In the genomic region with DNA sequence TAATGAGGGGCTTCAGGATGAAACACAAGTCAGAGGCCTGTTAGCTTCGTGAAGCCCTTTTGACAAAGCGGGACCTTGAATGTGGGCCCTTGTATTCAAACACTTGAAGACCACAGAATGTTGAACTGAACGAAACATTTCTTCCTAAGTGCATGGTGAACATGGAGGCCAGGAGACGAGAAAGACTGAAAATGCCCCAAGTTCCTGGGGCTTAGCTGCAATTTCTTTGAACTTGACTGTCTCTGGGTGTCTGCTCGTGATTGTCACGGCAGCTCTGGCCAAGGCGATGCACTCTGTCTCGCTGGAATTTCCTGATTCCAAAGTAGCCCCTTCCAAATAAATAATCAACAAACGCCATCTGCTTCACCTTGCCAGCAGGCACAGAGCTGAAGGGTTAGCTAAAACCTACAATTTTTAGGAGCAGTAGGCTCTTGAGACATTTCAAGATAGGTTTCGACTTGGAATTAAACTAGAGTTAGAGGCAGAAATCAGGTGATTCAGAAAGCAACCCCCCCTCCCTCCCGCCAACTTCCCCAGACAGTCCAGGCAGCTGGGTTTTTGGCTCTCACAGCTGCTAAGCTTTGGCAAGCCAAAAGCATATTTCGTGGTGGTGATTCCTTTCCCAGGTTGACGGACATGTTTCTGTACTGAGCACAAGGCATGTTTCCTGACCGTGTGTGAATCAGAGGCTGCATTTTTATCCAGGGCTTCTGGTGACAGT, we compare ENCODE assay signal across 1 cellular context.
TF ChIP-seq lines count a peak whose summit lies in the region.

No MANE protein-coding gene starts in this region.

TF ChIP-seq in endothelial cell of umbilical vein, 7 proteins besides CTCF, POLR2A, EP300 and RAD21:
- TF ChIP-seq, protein P1, sequence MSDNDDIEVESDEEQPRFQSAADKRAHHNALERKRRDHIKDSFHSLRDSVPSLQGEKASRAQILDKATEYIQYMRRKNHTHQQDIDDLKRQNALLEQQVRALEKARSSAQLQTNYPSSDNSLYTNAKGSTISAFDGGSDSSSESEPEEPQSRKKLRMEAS (IDR thresholded peaks at IDR 0.05; ENCODE audit: insufficient read depth, insufficient read length) = no peak
- no peak for TF ChIP-seq POLR2AphosphoS5 (IDR thresholded peaks at IDR 0.05; ENCODE audit: insufficient read depth, low read depth, low read length)
- TF ChIP-seq GATA2 (IDR thresholded peaks at IDR 0.05; ENCODE audit: insufficient read depth, insufficient read length, low read depth, low read length) = no peak
- TF ChIP-seq JUN (IDR thresholded peaks at IDR 0.05; ENCODE audit: borderline replicate concordance, insufficient read depth, insufficient read length, low read depth) = no peak
- no peak for TF ChIP-seq MYC (IDR thresholded peaks at IDR 0.05; ENCODE audit: low read depth, low read length)
- TF ChIP-seq EZH2 (IDR thresholded peaks at IDR 0.05; ENCODE audit: borderline replicate concordance, low read depth, low read length, severe bottlenecking) = no peak
- TF ChIP-seq FOS (IDR thresholded peaks at IDR 0.05; ENCODE audit: borderline replicate concordance, insufficient read depth, low read length) = no peak
TF ChIP-seq in endothelial cell of umbilical vein: peak in this region for 0.
